In the genomic region with DNA sequence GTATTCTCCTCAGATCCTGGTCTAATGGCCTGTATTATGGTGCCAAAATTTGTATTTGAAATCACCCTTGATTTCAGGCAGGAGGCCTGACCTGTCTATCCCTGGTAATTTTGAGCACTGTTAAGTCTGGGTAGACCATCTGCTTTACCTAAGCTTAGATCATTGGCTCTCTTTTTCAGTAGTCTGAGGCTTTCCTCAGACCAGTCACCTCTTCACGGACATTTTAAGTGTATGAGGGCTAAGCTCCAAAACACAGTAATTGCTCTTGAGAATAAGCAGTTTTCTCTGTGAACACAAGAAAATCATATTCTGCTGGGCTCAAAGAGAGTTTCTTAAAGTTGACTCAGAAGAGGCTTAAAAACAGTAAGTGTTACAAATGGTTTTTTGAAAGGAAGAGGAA, we compare ENCODE assay signal across 20 cellular contexts.
"Had no signal": no experiment of that assay in that cellular context is flagged by ENCODE, and none has a peak within 500 bp of the region (broad histone marks: within the 10 kb centered on the region; RNA-seq: fewer than 3 reads in every experiment).

No MANE protein-coding gene starts in this region.

- H3K9me3 ChIP-seq: ovary, right atrium auricular region, sigmoid colon, tibial nerve, uterus had no signal

- H3K4me1 ChIP-seq: lower lobe of right lung, spleen, uterus had no signal

- H3K27me3 ChIP-seq: ovary, right atrium auricular region, sigmoid colon, spleen, tibial nerve, uterus had no signal

- DNase-seq: hippocampal formation; kidney glomerular epithelial cell; left cardiac atrium; lower lobe of right lung; mammary epithelial cell; naive B cell; ovary; sigmoid colon; small intestine; spleen; stimulated activated CD4-positive, alpha-beta T cell treated with anti-CD3 and anti-CD28 coated beads, Interleukin-4, amount 100 ng/mL, for 24 hours; stimulated activated naive CD4-positive, alpha-beta T cell; stimulated activated naive CD8-positive, alpha-beta T cell treated with anti-CD3 and anti-CD28 coated beads, Interleukin-15, amount 100 ng/mL, for 72 hours; substantia nigra; uterus had no signal

- ATAC-seq: left cardiac atrium; left lobe of liver; lower lobe of right lung; natural killer cell treated with Interleukin-12 subunit alpha and Interleukin-12 subunit beta and Interleukin-15 and Interleukin-18, amount 100 ng/mL, for 72 hours; stimulated activated effector memory CD8-positive, alpha-beta T cell treated with anti-CD3 and anti-CD28 coated beads, Interleukin-12 subunit alpha, Interleukin-12 subunit beta, amount 100 ng/mL, for 72 hours; stimulated activated naive CD8-positive, alpha-beta T cell treated with anti-CD3 and anti-CD28 coated beads, Interleukin-15, amount 100 ng/mL, for 72 hours had no signal

- H3K27ac ChIP-seq: lower lobe of right lung, ovary, right atrium auricular region, sigmoid colon, spleen, tibial nerve, uterus had no signal

- H3K4me3 ChIP-seq: lower lobe of right lung, ovary, right atrium auricular region, sigmoid colon, spleen, tibial nerve, uterus had no signal

- H3K36me3 ChIP-seq: lower lobe of right lung, ovary, right atrium auricular region, sigmoid colon, spleen, tibial nerve, uterus had no signal
